10 cellular contexts compared by ENCODE assay signal in genomic region chr6:73471686-73472290, GRCh38.
A peak's percentile ranks its signal among the peaks of the same experiment; 100 is the strongest.
DNase-seq lines count a peak whose midpoint lies in the region; ATAC-seq and TF ChIP-seq lines count a peak whose summit lies in the region.
"Had no signal": no experiment of that assay in that cellular context is flagged by ENCODE, and none has a peak within 500 bp of the region (broad histone marks: within the 10 kb centered on the region; RNA-seq: fewer than 3 reads in every experiment).

No MANE protein-coding gene starts in this region.

- peak overlapping the region; percentile 32 for H3K4me3 Mint-ChIP-seq in activated naive CD8-positive, alpha-beta T cell

- H3K27me3 Mint-ChIP-seq in activated naive CD8-positive, alpha-beta T cell: no peaks in the 10 kb centered on the region

- in situ Hi-C loops in GM13977 (cut with MboI; ENCODE audit: low pct_unique_long_range_greater_than_20kb, low sequenced_read_pairs, unreplicated experiment): no loop called here

- ATAC-seq in HG03175 (IDR thresholded peaks at IDR 0.05; ENCODE audit: unreplicated experiment): peak; percentile 96

- H3K9me3 Mint-ChIP-seq in activated naive CD8-positive, alpha-beta T cell (ENCODE audit: low read depth): no peaks in the 10 kb centered on the region

- peak overlapping the region; percentile 74 for H3K27ac Mint-ChIP-seq in activated naive CD8-positive, alpha-beta T cell

- TF ChIP-seq CTCF in GM13977 (IDR thresholded peaks at IDR 0.05; ENCODE audit: extremely low read depth, insufficient read depth, missing control alignments) (no peak), GM20000 (IDR thresholded peaks at IDR 0.05; ENCODE audit: extremely low read depth, missing control alignments) (no peak)

- DNase-seq in GM13977 (ENCODE audit: low spot score) (peak; percentile 53), GM20000 (ENCODE audit: low spot score) (peak; percentile 47), NCI-H510A (lab: John Stamatoyannopoulos, UW) (no peak), kidney glomerular epithelial cell (lab: John Stamatoyannopoulos, UW) (no peak), middle frontal gyrus (ENCODE audit: extremely low spot score, low spot score) (no peak), AG08396 (ENCODE audit: low spot score) (no peak)
- DNase-seq: activated CD4-positive, alpha-beta T cell treated with anti-CD3 and anti-CD28 coated beads, Interleukin-2, amount 50 U/mL, for 48 hours; NCI-H2029 treated with DMSO at 0.1 percent for 48 hours had no signal

- H3K36me3 Mint-ChIP-seq in activated naive CD8-positive, alpha-beta T cell: no peaks in the 10 kb centered on the region

- H3K4me1 Mint-ChIP-seq in activated naive CD8-positive, alpha-beta T cell (ENCODE audit: low read depth): peaks cover 13% of the 10 kb centered on the region

Comparison
In these comparisons a context has a peak if more than half of its experiments do, and no peak if none do; other contexts are left out.
1. DNase-seq: peak in GM13977 (single experiment) and GM20000 (single experiment); none in NCI-H510A (single experiment), kidney glomerular epithelial cell (single experiment), middle frontal gyrus (single experiment) and AG08396 (single experiment).